Comparison of ENCODE assay signal across 19 cellular contexts in the genomic region with DNA sequence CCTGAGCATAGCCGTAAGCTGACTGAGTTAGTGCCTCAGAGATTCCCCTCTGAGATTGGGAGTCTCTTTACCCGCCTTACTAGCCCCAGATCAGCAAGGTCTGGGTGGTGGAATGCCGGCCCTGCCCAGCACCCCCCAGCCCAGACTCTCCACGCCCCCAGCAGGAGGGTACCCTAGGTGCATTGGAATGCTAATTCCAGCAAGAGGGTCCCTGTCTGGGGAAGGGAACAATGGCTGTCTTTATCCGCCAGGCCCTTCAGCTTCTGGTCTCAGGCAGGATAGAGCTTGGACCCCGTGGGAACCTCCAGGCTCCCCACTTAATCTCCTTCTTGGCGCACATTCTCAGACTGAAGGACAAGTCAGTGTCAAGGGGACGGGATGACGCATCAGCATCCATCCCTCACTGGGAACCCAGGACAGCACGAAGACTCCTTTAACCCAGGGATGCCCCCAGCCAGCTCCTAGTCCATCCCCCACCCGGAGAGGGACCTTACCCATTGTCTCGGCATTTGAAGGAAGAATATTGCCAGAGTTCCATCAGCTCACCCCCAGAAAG.
"Had no signal": no experiment of that assay in that cellular context is flagged by ENCODE, and none has a peak within 500 bp of the region (broad histone marks: within the 10 kb centered on the region; RNA-seq: fewer than 3 reads in every experiment).

No MANE protein-coding gene starts in this region.

- H3K4me3 Mint-ChIP-seq: activated CD4-positive, alpha-beta T cell treated with anti-CD3 and anti-CD28 coated beads, Interleukin-2, amount 10 ng/mL, durations not matched to agents 7 days and 5 days; activated T-helper 17 cell treated with anti-CD3 and anti-CD28 coated beads, Interleukin-2, amount 50 U/mL, for 72 hours; effector memory CD8-positive, alpha-beta T cell; memory B cell; nephron had no signal

- H3K9me3 ChIP-seq: left ventricle myocardium inferior, sigmoid colon, spleen, stomach, testis had no signal

- H3K4me3 ChIP-seq: left ventricle myocardium inferior, sigmoid colon, spleen, stomach, testis had no signal

- H3K27ac ChIP-seq: brain microvascular endothelial cell, epithelial cell of prostate, left ventricle myocardium inferior, sigmoid colon, spleen, stomach, testis had no signal

- H3K36me3 Mint-ChIP-seq: memory B cell had no signal

- DNase-seq: activated CD4-positive, alpha-beta T cell treated with anti-CD3 and anti-CD28 coated beads, Interleukin-2, amount 10 ng/mL, durations not matched to agents 7 days and 5 days; activated CD4-positive, CD25-positive, alpha-beta regulatory T cell; activated CD8-positive, alpha-beta memory T cell treated with anti-CD3 and anti-CD28 coated beads for 24 hours; activated naive CD4-positive, alpha-beta T cell treated with Interleukin-2 at 50 U/mL for 16 hours; activated T-cell treated with anti-CD3 and anti-CD28 coated beads for 4 hours; anterior cingulate cortex; brain microvascular endothelial cell; effector memory CD8-positive, alpha-beta T cell; foreskin melanocyte; left ventricle myocardium inferior; sigmoid colon; spleen; stomach; SW 1271; testis had no signal

- ATAC-seq: activated T-helper 17 cell treated with anti-CD3 and anti-CD28 coated beads, Interleukin-2, amount 50 U/mL, for 72 hours; effector memory CD8-positive, alpha-beta T cell had no signal

- H3K27me3 ChIP-seq: brain microvascular endothelial cell, sigmoid colon, spleen, stomach, testis had no signal

- H3K9me3 Mint-ChIP-seq: activated CD4-positive, alpha-beta T cell treated with anti-CD3 and anti-CD28 coated beads, Interleukin-2, amount 10 ng/mL, durations not matched to agents 7 days and 5 days; activated T-helper 17 cell treated with anti-CD3 and anti-CD28 coated beads, Interleukin-2, amount 50 U/mL, for 72 hours; effector memory CD8-positive, alpha-beta T cell; memory B cell; nephron had no signal

- H3K27ac Mint-ChIP-seq: activated CD4-positive, alpha-beta T cell treated with anti-CD3 and anti-CD28 coated beads, Interleukin-2, amount 10 ng/mL, durations not matched to agents 7 days and 5 days; activated T-helper 17 cell treated with anti-CD3 and anti-CD28 coated beads, Interleukin-2, amount 50 U/mL, for 72 hours; effector memory CD8-positive, alpha-beta T cell; memory B cell; nephron had no signal

- H3K27me3 Mint-ChIP-seq: activated CD4-positive, alpha-beta T cell treated with anti-CD3 and anti-CD28 coated beads, Interleukin-2, amount 10 ng/mL, durations not matched to agents 7 days and 5 days; activated T-helper 17 cell treated with anti-CD3 and anti-CD28 coated beads, Interleukin-2, amount 50 U/mL, for 72 hours; effector memory CD8-positive, alpha-beta T cell had no signal

- H3K36me3 ChIP-seq: brain microvascular endothelial cell, left ventricle myocardium inferior, sigmoid colon, spleen, stomach had no signal
